In the genomic region with DNA sequence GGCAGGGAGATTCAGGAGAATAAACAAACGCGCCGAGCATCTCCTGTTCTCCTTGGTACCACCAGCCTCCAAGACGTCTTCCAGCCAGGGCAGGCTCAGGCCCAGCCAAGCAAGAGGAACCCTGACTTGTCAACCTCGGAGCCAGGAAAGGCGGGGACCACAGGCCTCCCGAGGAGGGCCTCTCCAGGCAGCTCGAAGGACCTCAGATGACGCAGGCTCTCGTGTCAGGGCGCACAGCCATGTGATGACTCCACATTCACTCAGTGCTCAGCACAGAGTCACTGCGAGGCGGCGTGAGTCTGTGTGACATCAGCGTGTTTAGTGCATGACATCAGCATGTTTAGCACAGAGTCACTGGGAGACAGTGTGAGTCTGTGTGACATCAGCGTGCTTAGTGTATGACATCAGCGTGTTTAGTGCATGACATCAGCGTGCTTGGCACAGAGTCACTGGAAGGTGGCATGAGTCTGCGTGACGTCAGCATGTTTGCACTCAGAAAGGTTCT, we compare ENCODE assay signal across 22 cellular contexts.
DNase-seq lines count a peak whose midpoint lies in the region; ATAC-seq and TF ChIP-seq lines count a peak whose summit lies in the region.
"Had no signal": no experiment of that assay in that cellular context is flagged by ENCODE, and none has a peak within 500 bp of the region (broad histone marks: within the 10 kb centered on the region; RNA-seq: fewer than 3 reads in every experiment).

No MANE protein-coding gene starts in this region.

- TF ChIP-seq CTCF in activated B cell treated with CpG ODN at 0.5 μM for 24 hours (IDR thresholded peaks at IDR 0.05), result no peak
- TF ChIP-seq CTCF in lower lobe of right lung (IDR thresholded peaks at IDR 0.05), result no peak
- no peak for TF ChIP-seq CTCF in MCF 10A (IDR thresholded peaks at IDR 0.05; ENCODE audit: unreplicated experiment)

- H3K36me3 Mint-ChIP-seq in activated B cell treated with CpG ODN at 0.5 μM for 24 hours (ENCODE audit: low read depth) (peaks cover 10% of the 10 kb centered on the region), MCF 10A (ENCODE audit: insufficient read depth, unreplicated experiment) (no peaks in the 10 kb centered on the region)

- peak; percentile 74 for DNase-seq in Daoy (ENCODE audit: low read depth)
- peak; percentile 64 for DNase-seq in HT1080 (ENCODE audit: low read depth)
- peak; percentile 6 for DNase-seq in activated B cell treated with CpG ODN at 0.5 μM for 24 hours
- DNase-seq in lower lobe of right lung, result peak; percentile 32
- DNase-seq in activated CD4-positive, CD25-positive, alpha-beta regulatory T cell (lab: John Stamatoyannopoulos, UW), result no peak
- DNase-seq in MCF 10A (ENCODE audit: unreplicated experiment), result no peak
- DNase-seq: activated CD4-positive, alpha-beta T cell treated with anti-CD3 and anti-CD28 coated beads, Interleukin-2, amount 10 ng/mL, durations not matched to agents 7 days and 5 days; dermis blood vessel endothelial cell; GF-D8; HCEC 1CT; NCI-H1105 treated with DMSO at 0.1 percent for 48 hours; NCI-H2081 treated with DMSO at 0.1 percent for 48 hours; NCI-H446 treated with DMSO at 0.1 percent for 48 hours; stimulated activated CD4-positive, alpha-beta T cell treated with anti-CD3 and anti-CD28 coated beads, Interleukin-2, amount 100 ng/mL, for 48 hours; stimulated activated naive B cell treated with anti-CD40 and anti-IgM and Interleukin-4, amounts not matched to agents 10 μg/mL and 1 μg/mL and 100 μg/mL, for 72 hours had no signal

- ATAC-seq in activated B cell treated with CpG ODN at 0.5 μM for 24 hours (ENCODE audit: low read depth) (no peak), lower lobe of right lung (no peak), HG02970 (IDR thresholded peaks at IDR 0.05; ENCODE audit: low FRiP score, unreplicated experiment) (no peak), HG02759 (IDR thresholded peaks at IDR 0.05; ENCODE audit: unreplicated experiment) (no peak)
- ATAC-seq: left lung had no signal

- intact Hi-C loops in activated B cell treated with CpG ODN at 0.5 μM for 24 hours (cut with micrococcal nuclease), result no loop called here
- intact Hi-C loops in lower lobe of right lung (cut with DNase I), result no loop called here
- intact Hi-C loops in MCF 10A (cut with micrococcal nuclease), result no loop called here

- H3K4me3 Mint-ChIP-seq in activated B cell treated with CpG ODN at 0.5 μM for 24 hours (no peak overlapping the region), MCF 10A (ENCODE audit: unreplicated experiment) (no peak overlapping the region)
- H3K4me3 Mint-ChIP-seq: activated CD4-positive, alpha-beta T cell treated with anti-CD3 and anti-CD28 coated beads, Interleukin-2, amount 10 ng/mL, durations not matched to agents 7 days and 5 days; stimulated activated naive B cell treated with anti-CD40 and anti-IgM and Interleukin-4, amounts not matched to agents 10 μg/mL and 1 μg/mL and 100 μg/mL, for 72 hours had no signal

- CTCF ChIA-PET in activated B cell treated with CpG ODN at 0.5 μM for 24 hours (lab: Charles Lee), result no interaction called here
- CTCF ChIA-PET in MCF 10A (lab: Yijun Ruan, JAX), result no interaction called here

- no peaks in the 10 kb centered on the region for H3K4me1 ChIP-seq in lower lobe of right lung
- H3K4me1 ChIP-seq: left lung, SJSA1, vagina had no signal

- no peaks in the 10 kb centered on the region for H3K36me3 ChIP-seq in lower lobe of right lung
- H3K36me3 ChIP-seq: cardiac muscle cell, SJSA1, vagina had no signal

- H3K27me3 Mint-ChIP-seq in activated B cell treated with CpG ODN at 0.5 μM for 24 hours (no peaks in the 10 kb centered on the region), MCF 10A (ENCODE audit: insufficient read depth, unreplicated experiment) (no peaks in the 10 kb centered on the region)
- H3K27me3 Mint-ChIP-seq: activated CD4-positive, alpha-beta T cell treated with anti-CD3 and anti-CD28 coated beads, Interleukin-2, amount 10 ng/mL, durations not matched to agents 7 days and 5 days; stimulated activated naive B cell treated with anti-CD40 and anti-IgM and Interleukin-4, amounts not matched to agents 10 μg/mL and 1 μg/mL and 100 μg/mL, for 72 hours had no signal

- H3K27ac Mint-ChIP-seq in activated B cell treated with CpG ODN at 0.5 μM for 24 hours, result no peak overlapping the region
- no peak overlapping the region for H3K27ac Mint-ChIP-seq in MCF 10A (ENCODE audit: low read depth, unreplicated experiment)
- H3K27ac Mint-ChIP-seq: activated CD4-positive, alpha-beta T cell treated with anti-CD3 and anti-CD28 coated beads, Interleukin-2, amount 10 ng/mL, durations not matched to agents 7 days and 5 days; stimulated activated naive B cell treated with anti-CD40 and anti-IgM and Interleukin-4, amounts not matched to agents 10 μg/mL and 1 μg/mL and 100 μg/mL, for 72 hours had no signal

- POLR2A ChIA-PET in activated B cell treated with CpG ODN at 0.5 μM for 24 hours (lab: Charles Lee), result no interaction called here
- POLR2A ChIA-PET in MCF 10A (lab: Yijun Ruan, JAX), result no interaction called here

- H3K27me3 ChIP-seq in lower lobe of right lung (ENCODE audit: low read depth), result no peaks in the 10 kb centered on the region
- H3K27me3 ChIP-seq: cardiac muscle cell, left lung, SJSA1, vagina had no signal

- no peaks in the 10 kb centered on the region for H3K9me3 ChIP-seq in lower lobe of right lung
- H3K9me3 ChIP-seq: vagina had no signal

- BruUV-seq in MCF 10A (replicated peaks; lab: Mats Ljungman, UMichigan), result no TSS peak

- H3K4me1 Mint-ChIP-seq in activated B cell treated with CpG ODN at 0.5 μM for 24 hours (peaks cover 5% of the 10 kb centered on the region), MCF 10A (ENCODE audit: insufficient read depth, unreplicated experiment) (no peaks in the 10 kb centered on the region)
- H3K4me1 Mint-ChIP-seq: activated CD4-positive, alpha-beta T cell treated with anti-CD3 and anti-CD28 coated beads, Interleukin-2, amount 10 ng/mL, durations not matched to agents 7 days and 5 days had no signal

- H3K9me3 Mint-ChIP-seq in activated B cell treated with CpG ODN at 0.5 μM for 24 hours, result no peaks in the 10 kb centered on the region
- no peaks in the 10 kb centered on the region for H3K9me3 Mint-ChIP-seq in MCF 10A (ENCODE audit: unreplicated experiment)
- H3K9me3 Mint-ChIP-seq: activated CD4-positive, alpha-beta T cell treated with anti-CD3 and anti-CD28 coated beads, Interleukin-2, amount 10 ng/mL, durations not matched to agents 7 days and 5 days; stimulated activated naive B cell treated with anti-CD40 and anti-IgM and Interleukin-4, amounts not matched to agents 10 μg/mL and 1 μg/mL and 100 μg/mL, for 72 hours had no signal

- H3K27ac ChIP-seq in lower lobe of right lung, result no peak overlapping the region
- H3K27ac ChIP-seq: cardiac muscle cell, left lung, SJSA1, vagina had no signal

- H3K4me3 ChIP-seq in lower lobe of right lung, result no peak overlapping the region
- H3K4me3 ChIP-seq: cardiac muscle cell, left lung, SJSA1, smooth muscle cell, vagina had no signal

Comparison
In these comparisons a context has a peak if more than half of its experiments do, and no peak if none do; other contexts are left out.
1. DNase-seq: peak in Daoy (single experiment), HT1080 (single experiment), activated B cell treated with CpG ODN at 0.5 μM for 24 hours (single experiment) and lower lobe of right lung (single experiment); none in activated CD4-positive, CD25-positive, alpha-beta regulatory T cell (0 of 4) and MCF 10A (single experiment).